Comparison of ENCODE assay signal across 8 cellular contexts in genomic region chr6:41920921-41921711, GRCh38. TPM values are rescaled to one million over a fixed set of nuclear protein-coding genes. Genes with fewer than 3 reads are reported as not detected.
DNase-seq lines count a peak whose midpoint lies in the region; ATAC-seq and TF ChIP-seq lines count a peak whose summit lies in the region.

A gene with protein sequence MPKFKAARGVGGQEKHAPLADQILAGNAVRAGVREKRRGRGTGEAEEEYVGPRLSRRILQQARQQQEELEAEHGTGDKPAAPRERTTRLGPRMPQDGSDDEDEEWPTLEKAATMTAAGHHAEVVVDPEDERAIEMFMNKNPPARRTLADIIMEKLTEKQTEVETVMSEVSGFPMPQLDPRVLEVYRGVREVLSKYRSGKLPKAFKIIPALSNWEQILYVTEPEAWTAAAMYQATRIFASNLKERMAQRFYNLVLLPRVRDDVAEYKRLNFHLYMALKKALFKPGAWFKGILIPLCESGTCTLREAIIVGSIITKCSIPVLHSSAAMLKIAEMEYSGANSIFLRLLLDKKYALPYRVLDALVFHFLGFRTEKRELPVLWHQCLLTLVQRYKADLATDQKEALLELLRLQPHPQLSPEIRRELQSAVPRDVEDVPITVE (plus strand): TSS chr6:41921499. CDS start chr6:41921563, 64 bp downstream.
MED20 (minus strand) TSS chr6:41921139; CDS start chr6:41921018, 121 bp downstream.

- H4K20me1 ChIP-seq in IMR-90 (ENCODE audit: insufficient read depth, low read length) (peaks cover 10% of the 10 kb centered on the region), OCI-LY7 (ENCODE audit: insufficient read depth, low read length) (0 out of 2 replicates have a peak, but pooled peaks cover 8% of the 10 kb centered on the region)

- peaks cover 17% of the 10 kb centered on the region for H3K9me1 ChIP-seq in IMR-90 (ENCODE audit: insufficient read depth, low read length)

- H3K36me3 ChIP-seq in IMR-90 (ENCODE audit: control insufficient read depth, insufficient read depth, low read length): 0 out of 2 replicates have a peak, but pooled peaks cover 5% of the 10 kb centered on the region
- peaks cover 52% of the 10 kb centered on the region for H3K36me3 ChIP-seq in OCI-LY7 (ENCODE audit: insufficient read depth, low read length)
- no peaks in the 10 kb centered on the region for H3K36me3 ChIP-seq in mucosa of descending colon (ENCODE audit: low read depth)

- H3K27me3 ChIP-seq in IMR-90 (ENCODE audit: control insufficient read depth, insufficient read depth, low read length): no peaks in the 10 kb centered on the region

- peak within 1 kb of the TSS; percentile 100 for H2AK9ac ChIP-seq in IMR-90 (replicated peaks; ENCODE audit: low read depth, low read length, poor library complexity)

- H2BK20ac ChIP-seq in IMR-90 (ENCODE audit: low read depth, low read length): peak within 1 kb of the TSS; percentile 100

- H3K18ac ChIP-seq in IMR-90 (ENCODE audit: low read depth, low read length): peak within 1 kb of the TSS; percentile 100

- CTCF ChIA-PET in IMR-90 (lab: Yijun Ruan, JAX): interaction anchor here (0.6 to 1.5 kb wide), 11 partner anchors 18 to 269 kb away, joined by 3 to 10 read pairs (median 4); partner anchors contain the start of gene TOMM6
- CTCF ChIA-PET in OCI-LY7 (lab: Charles Lee; ENCODE audit: unreplicated experiment): interaction anchor here (0.6 to 1.9 kb wide), 16 partner anchors 13 to 134 kb away, joined by 3 to 11 read pairs (median 4); partner anchors contain the start of genes CCND3, TAF8, TOMM6 and USP49

- peak within 1 kb of the TSS; percentile 99 for H2BK15ac ChIP-seq in IMR-90 (ENCODE audit: low read depth, low read length)

- TF ChIP-seq POLR2A in IMR-90 (IDR thresholded peaks at IDR 0.05; ENCODE audit: low read depth, low read length): peak; percentile 78

- POLR2A ChIA-PET in IMR-90 (lab: Charles Lee; ENCODE audit: unreplicated experiment) (no interaction called here), OCI-LY7 (lab: Charles Lee) (interaction anchor here (0.8 to 2.9 kb wide), 13 partner anchors 12 to 297 kb away, joined by 3 to 15 read pairs (median 4); partner anchors contain the start of genes MRPS10, TOMM6 and USP49)

- 0% methylated on average over 41 of the region's 55 CpGs; no CpG with 5 or more reads in 1 of the 2 experiments for WGBS in IMR-90 (ENCODE audit: extremely low coverage in 2 of 2, insufficient read length in 1 of 2), 2 experiments

- H2AK5ac ChIP-seq in IMR-90 (ENCODE audit: low read depth, low read length): peak within 1 kb of the TSS; percentile 85

- no peaks in the 10 kb centered on the region for H3K9me2 ChIP-seq in OCI-LY7 (ENCODE audit: insufficient read depth, low read length)

- peak; percentile 94 for DNase-seq in DMS153 treated with DMSO at 0.1 percent for 48 hours (lab: John Stamatoyannopoulos, UW; ENCODE audit: unreplicated experiment)
- DNase-seq in IMR-90: peak; percentile 94
- peak; percentile 96 for DNase-seq in OCI-LY7 (ENCODE audit: low spot score)
- peak; percentile 91 for DNase-seq in activated T-cell treated with anti-CD3 and anti-CD28 coated beads for 24 hours (ENCODE audit: low read depth)
- peak; percentile 98 for DNase-seq in epithelial cell of esophagus (ENCODE audit: low read depth)
- DNase-seq in mucosa of descending colon: peak; percentile 94 to 97 (median 96)
- DNase-seq in stimulated activated CD8-positive, alpha-beta memory T cell treated with anti-CD3 and anti-CD28 coated beads, Interleukin-4, amount 100 ng/mL, for 24 hours (ENCODE audit: low read depth): peak; percentile 92

- no TSS peak for BruUV-seq in IMR-90 (replicated peaks; lab: Mats Ljungman, UMichigan)
- BruUV-seq in OCI-LY7 (replicated peaks; lab: Mats Ljungman, UMichigan): no TSS peak

- peak within 1 kb of the TSS; percentile 100 for H3K56ac ChIP-seq in IMR-90 (ENCODE audit: extremely low read depth, insufficient read depth, low read length)

- intact Hi-C loops in IMR-90 (cut with micrococcal nuclease) (loop anchor here (2.0 to 5.0 kb wide), 3 partner anchors 74 to 134 kb away; partner anchors contain the start of gene TOMM6), OCI-LY7 (cut with micrococcal nuclease; ENCODE audit: unreplicated experiment) (loop anchor here (1.0 to 5.0 kb wide), 4 partner anchors 74 to 134 kb away; partner anchors contain the start of gene TOMM6), mucosa of descending colon (cut with DNase I, micrococcal nuclease) (loop anchor here (10.0 kb wide), 1 partner anchor 126 kb away; no protein-coding TSS in a partner anchor)

- dilution Hi-C loops in IMR-90 (cut with HindIII; ENCODE audit: low sequenced_read_pairs, unreplicated experiment): loop anchor here (10.0 kb wide), 1 partner anchor 124 kb away; no protein-coding TSS in a partner anchor

- H3K4me2 ChIP-seq in IMR-90 (ENCODE audit: low read depth, low read length) (peak within 1 kb of the TSS; percentile 100), OCI-LY7 (ENCODE audit: low read length) (peak within 1 kb of the TSS; percentile 95)

- H3K27ac ChIP-seq in IMR-90 (ENCODE audit: insufficient read depth, low read length) (peak within 1 kb of the TSS; percentile 99), OCI-LY7 (ENCODE audit: low read depth, low read length, poor library complexity, severe bottlenecking) (peak within 1 kb of the TSS; percentile 74)

- peak within 1 kb of the TSS; percentile 100 for H2BK120ac ChIP-seq in IMR-90 (ENCODE audit: low read depth, low read length)

- ATAC-seq in GM21528 (IDR thresholded peaks at IDR 0.05; ENCODE audit: low FRiP score, unreplicated experiment): peak; percentile 84
- peak; percentile 89 for ATAC-seq in IMR-90 (ENCODE audit: low read depth)
- peak; percentile 98 for ATAC-seq in mucosa of descending colon

- H3K4me3 ChIP-seq in IMR-90 (ENCODE audit: insufficient read depth, low read depth, low read length): peak within 1 kb of the TSS; percentile 93
- H3K4me3 ChIP-seq in OCI-LY7 (ENCODE audit: low read depth, low read length, poor library complexity, severe bottlenecking): peak within 1 kb of the TSS; percentile 92
- H3K4me3 ChIP-seq in epithelial cell of esophagus (ENCODE audit: low read length): peak within 1 kb of the TSS; percentile 97
- peak within 1 kb of the TSS; percentile 67 for H3K4me3 ChIP-seq in mucosa of descending colon

- H3K79me2 ChIP-seq in OCI-LY7 (ENCODE audit: insufficient read depth, low read depth, low read length): peaks cover 76% of the 10 kb centered on the region

- H3K23ac ChIP-seq in IMR-90 (ENCODE audit: low read depth, low read length): peak within 1 kb of the TSS; percentile 100

- peak within 1 kb of the TSS; percentile 100 for H4K5ac ChIP-seq in IMR-90 (ENCODE audit: low read depth, low read length)

- peak within 1 kb of the TSS; percentile 99 for H2AFZ ChIP-seq in IMR-90 (replicated peaks; ENCODE audit: low read length, poor library complexity)
- H2AFZ ChIP-seq in OCI-LY7 (ENCODE audit: low read length): peak within 1 kb of the TSS; percentile 72; the same call in 1 of the 2 replicates

- peaks cover 17 to 69% of the 10 kb centered on the region in 2 experiments for H3K79me1 ChIP-seq in IMR-90 (ENCODE audit: low read depth in 1 of 2, low read length in 2 of 2)

- peak within 1 kb of the TSS; percentile 100 for H4K91ac ChIP-seq in IMR-90 (ENCODE audit: insufficient read depth, low read depth, low read length)

- peak within 1 kb of the TSS; percentile 100 for H3K4ac ChIP-seq in IMR-90 (ENCODE audit: low read depth, low read length)

- H3K14ac ChIP-seq in IMR-90 (replicated peaks; ENCODE audit: low read depth, low read length): peak within 1 kb of the TSS; percentile 100

- TF ChIP-seq CTCF in IMR-90 (conservative IDR thresholded peaks at IDR 0.05; ENCODE audit: low read depth, low read length) (peak; percentile 95), OCI-LY7 (conservative IDR thresholded peaks at IDR 0.05; ENCODE audit: low read length) (peak; percentile 97), epithelial cell of esophagus (IDR thresholded peaks at IDR 0.05; ENCODE audit: insufficient read depth, low read depth, low read length, missing control alignments) (peak; percentile 92), mucosa of descending colon (IDR thresholded peaks at IDR 0.05) (peak; percentile 96)

- H3K9ac ChIP-seq in IMR-90 (ENCODE audit: low read depth, low read length): peak within 1 kb of the TSS; percentile 100

- H3K4me1 ChIP-seq in IMR-90 (ENCODE audit: control insufficient read depth, insufficient read depth, low read length) (peaks cover 10% of the 10 kb centered on the region), OCI-LY7 (ENCODE audit: insufficient read depth, low read length, poor library complexity, severe bottlenecking) (peaks cover 25% of the 10 kb centered on the region), mucosa of descending colon (ENCODE audit: low read depth) (peaks cover 22% of the 10 kb centered on the region)

- H4K8ac ChIP-seq in IMR-90 (ENCODE audit: low read depth in 2 of 2, low read length in 2 of 2): peak within 1 kb of the TSS; percentile 98 to 100

- no peak for TF ChIP-seq RAD21 in IMR-90 (IDR thresholded peaks at IDR 0.05; ENCODE audit: low read length)

- H2BK5ac ChIP-seq in IMR-90 (ENCODE audit: low read depth, low read length, poor library complexity, severe bottlenecking): peak within 1 kb of the TSS; percentile 98

- in situ Hi-C loops in IMR-90 (cut with MboI; ENCODE audit: low sequenced_read_pairs): no loop called here

- H3K9me3 ChIP-seq in IMR-90 (ENCODE audit: control insufficient read depth, insufficient read depth, low read length): no peaks in the 10 kb centered on the region
- H3K9me3 ChIP-seq in OCI-LY7 (ENCODE audit: low read length): no peaks in the 10 kb centered on the region
- no peaks in the 10 kb centered on the region for H3K9me3 ChIP-seq in mucosa of descending colon

RNA-seq across cellular contexts. Expression of the first gene that starts in this region (rescaled TPM):
- total RNA-seq in IMR-90 (2012; rRNA removed): 25.3 and 26.7 TPM in 2 replicates
- polyA plus RNA-seq in IMR-90 (2012; rRNA removed): 35.5 and 36.3 TPM in 2 replicates
- 23.5 and 24.9 TPM in 2 replicates for polyA plus RNA-seq in IMR-90 (2012; cell fraction: cytosol; rRNA removed)
- 29.1 and 39.6 TPM in 2 replicates for polyA plus RNA-seq in IMR-90 (2012; cell fraction: nucleus; rRNA removed; ENCODE audit: low replicate concordance)
- total RNA-seq in OCI-LY7 (2014; rRNA removed; shearing (Covaris generic)): 36.1 and 41.9 TPM in 2 replicates
- 43.7 and 54.5 TPM in 2 replicates for total RNA-seq in OCI-LY7 (2022)
- total RNA-seq in mucosa of descending colon: 10 to 100 TPM in 2 of 3 donors, 1 to 10 TPM in 1; 7.5 to 10.5 (median 10.2) TPM

RNA-seq across cellular contexts. Expression of gene MED20, which starts in this region (rescaled TPM):
- total RNA-seq in IMR-90 (2012; rRNA removed): 35.6 and 38.2 TPM in 2 replicates
- 22.0 and 24.8 TPM in 2 replicates for polyA plus RNA-seq in IMR-90 (2012; rRNA removed)
- 16.4 and 20.3 TPM in 2 replicates for polyA plus RNA-seq in IMR-90 (2012; cell fraction: cytosol; rRNA removed)
- polyA plus RNA-seq in IMR-90 (2012; cell fraction: nucleus; rRNA removed; ENCODE audit: low replicate concordance): 14.3 and 22.5 TPM in 2 replicates
- 27.7 and 30.7 TPM in 2 replicates for total RNA-seq in OCI-LY7 (2014; rRNA removed; shearing (Covaris generic))
- total RNA-seq in OCI-LY7 (2022): 33.2 and 35.2 TPM in 2 replicates
- 10 to 100 TPM; 15.5 to 21.2 (median 18.6) TPM for total RNA-seq in mucosa of descending colon

Comparison
In these comparisons a context has a peak if more than half of its experiments do, and no peak if none do; other contexts are left out.
1. Peak in every context shown above with its lines: DNase-seq, ATAC-seq, H3K4me3 ChIP-seq and H3K27ac ChIP-seq.